14 cellular contexts compared by ENCODE assay signal in the genomic region with DNA sequence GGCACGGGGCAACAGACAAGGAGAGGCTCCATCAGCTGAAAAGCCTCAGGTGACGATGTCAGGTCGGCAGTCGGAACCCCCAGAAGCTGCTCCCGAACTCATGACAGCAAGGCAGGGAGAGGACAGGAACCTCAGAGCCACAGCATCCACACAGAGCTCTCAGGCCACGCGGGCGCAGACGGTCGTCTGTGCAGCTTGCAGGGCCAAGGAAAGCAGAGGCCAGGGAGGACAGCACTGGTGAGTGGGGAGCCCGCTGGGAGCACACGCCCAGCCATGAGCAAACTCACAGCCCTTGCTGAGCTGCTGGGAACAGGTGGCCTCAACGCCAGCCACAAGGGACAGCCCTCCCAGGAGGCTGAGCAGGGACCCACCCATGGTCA.
DNase-seq lines count a peak whose midpoint lies in the region; ATAC-seq and TF ChIP-seq lines count a peak whose summit lies in the region.
"Had no signal": no experiment of that assay in that cellular context is flagged by ENCODE, and none has a peak within 500 bp of the region (broad histone marks: within the 10 kb centered on the region; RNA-seq: fewer than 3 reads in every experiment).

No MANE protein-coding gene starts in this region.

- no peak overlapping the region for H2BK20ac ChIP-seq in H9 (ENCODE audit: low read depth, low read length, poor library complexity, severe bottlenecking)

- H3K27ac ChIP-seq in BLaER1 treated with 17β-estradiol and CSF1 and Interleukin-3, amounts not matched to agents 10 nM and 100 nM = no peak overlapping the region
- H3K27ac ChIP-seq in H9 (ENCODE audit: insufficient read length, low read depth, low read length) (no peak overlapping the region), endodermal cell (ENCODE audit: low read depth, low read length) (no peak overlapping the region), neural progenitor cell (no peak overlapping the region)
- H3K27ac ChIP-seq: C4-2B had no signal

- H3K79me1 ChIP-seq in H9 (ENCODE audit: insufficient read depth, low read depth, low read length, poor library complexity, severe bottlenecking) = no peaks in the 10 kb centered on the region

- no peak overlapping the region for H3K23ac ChIP-seq in H9 (ENCODE audit: insufficient read length, low read depth, low read length)

- H4K8ac ChIP-seq in H9 (replicated peaks; ENCODE audit: insufficient read length, low read depth, low read length) = no peak overlapping the region

- H3K27me3 ChIP-seq in BLaER1 treated with 17β-estradiol and CSF1 and Interleukin-3, amounts not matched to agents 10 nM and 100 nM = peaks cover 0 to 16% (median 0%) of the 10 kb centered on the region in 11 experiments; a peak in 7 of 22 replicates
- H3K27me3 ChIP-seq in H9 (ENCODE audit: insufficient read depth, low read length) (no peaks in the 10 kb centered on the region), endodermal cell (ENCODE audit: control insufficient read depth, insufficient read depth, low read length, poor library complexity, severe bottlenecking) (no peaks in the 10 kb centered on the region), neural progenitor cell (no peaks in the 10 kb centered on the region)

- no peak overlapping the region for H3K4ac ChIP-seq in H9 (ENCODE audit: low read depth, low read length)

- H2BK15ac ChIP-seq in H9 (ENCODE audit: low read depth, low read length) = no peak overlapping the region

- H3K4me2 ChIP-seq in BLaER1 treated with 17β-estradiol and CSF1 and Interleukin-3, amounts not matched to agents 10 nM and 100 nM = peak overlapping the region in 9 of 11 experiments; percentile 28 to 56 (median 44); a peak in 16 of 22 replicates
- H3K4me2 ChIP-seq in H9 (ENCODE audit: insufficient read depth, insufficient read length, low read length) (no peak overlapping the region), neural progenitor cell (no peak overlapping the region)

- H3K36me3 Mint-ChIP-seq in H9 (ENCODE audit: insufficient read depth in 1 of 3, low read depth in 3 of 3) (peaks cover 20 to 29% (median 23%) of the 10 kb centered on the region in 3 experiments), endodermal cell (ENCODE audit: low read depth) (peaks cover 35% of the 10 kb centered on the region), neural progenitor cell (peaks cover 18% of the 10 kb centered on the region)

- H3K27ac Mint-ChIP-seq in H9 = peak overlapping the region; percentile 30 to 93 (median 45); a peak in 6 of 7 replicates
- H3K27ac Mint-ChIP-seq in endodermal cell = peak overlapping the region; percentile 15
- H3K27ac Mint-ChIP-seq in neural progenitor cell = peak overlapping the region; percentile 70

- no peaks in the 10 kb centered on the region for H3K23me2 ChIP-seq in H9 (ENCODE audit: insufficient read length, low read depth, low read length, poor library complexity, severe bottlenecking)

- peaks cover 53 to 94% (median 68%) of the 10 kb centered on the region in 11 experiments for H4K20me1 ChIP-seq in BLaER1 treated with 17β-estradiol and CSF1 and Interleukin-3, amounts not matched to agents 10 nM and 100 nM
- H4K20me1 ChIP-seq in H9 (ENCODE audit: control insufficient read depth, insufficient read depth, insufficient read length) (no peaks in the 10 kb centered on the region), neural progenitor cell (ENCODE audit: low read depth) (no peaks in the 10 kb centered on the region)

- H3K14ac ChIP-seq in H9 (ENCODE audit: insufficient read depth, low read length) = no peak overlapping the region

- no peak overlapping the region for H2BK120ac ChIP-seq in H9 (ENCODE audit: low read depth, low read length, poor library complexity, severe bottlenecking)

- no peak overlapping the region for H2AK5ac ChIP-seq in H9 (ENCODE audit: insufficient read length, low read length)

- no peak overlapping the region for H3K18ac ChIP-seq in H9 (ENCODE audit: insufficient read length, low read depth, low read length)

- no peaks in the 10 kb centered on the region; a peak in 1 of 4 replicates for H3K4me1 Mint-ChIP-seq in H9
- no peaks in the 10 kb centered on the region for H3K4me1 Mint-ChIP-seq in endodermal cell
- H3K4me1 Mint-ChIP-seq in neural progenitor cell = peaks cover 21% of the 10 kb centered on the region

- peaks cover 26 to 64% (median 58%) of the 10 kb centered on the region in 10 experiments for H3K4me1 ChIP-seq in BLaER1 treated with 17β-estradiol and CSF1 and Interleukin-3, amounts not matched to agents 10 nM and 100 nM
- H3K4me1 ChIP-seq in H9 (ENCODE audit: insufficient read depth, low read length) (no peaks in the 10 kb centered on the region), endodermal cell (ENCODE audit: control insufficient read depth, insufficient read depth, low read length) (no peaks in the 10 kb centered on the region), neural progenitor cell (no peaks in the 10 kb centered on the region)

- no peak overlapping the region for H4K5ac ChIP-seq in H9 (ENCODE audit: insufficient read length, low read depth, low read length)

- peaks cover 0 to 6% (median 0%) of the 10 kb centered on the region in 11 experiments; a peak in 3 of 22 replicates for H3K9me3 ChIP-seq in BLaER1 treated with 17β-estradiol and CSF1 and Interleukin-3, amounts not matched to agents 10 nM and 100 nM (replicated peaks in 1 of 11)
- no peaks in the 10 kb centered on the region for H3K9me3 ChIP-seq in H9 (ENCODE audit: control insufficient read depth, low read depth, low read length)
- H3K9me3 ChIP-seq in endodermal cell (ENCODE audit: control insufficient read depth, low read length) = no peaks in the 10 kb centered on the region
- H3K9me3 ChIP-seq in neural progenitor cell (ENCODE audit: low read depth) = no peaks in the 10 kb centered on the region

- no CpG with 5 or more reads among the region's 13 CpGs for whole genome bisulfite sequencing in H9 (ENCODE audit: extremely low coverage, insufficient read length, low lambda C conversion rate)
- WGBS in endodermal cell (ENCODE audit: insufficient coverage in 1 of 2, insufficient read length in 1 of 2), 2 experiments = 92 to 94% methylated on average over 10 to 13 of the region's 13 CpGs

- H3K4me3 Mint-ChIP-seq in H9 (no peak overlapping the region), endodermal cell (no peak overlapping the region), neural progenitor cell (no peak overlapping the region)

- H3T11ph ChIP-seq in H9 (ENCODE audit: low read length) = no peak overlapping the region

- no peak for ATAC-seq in HG03457 (IDR thresholded peaks at IDR 0.05; ENCODE audit: unreplicated experiment)
- ATAC-seq: Right ventricle myocardium inferior had no signal

- TF ChIP-seq CTCF in H9 (conservative IDR thresholded peaks at IDR 0.05) (no peak), endodermal cell (conservative IDR thresholded peaks at IDR 0.05) (no peak), neural progenitor cell (IDR thresholded peaks at IDR 0.05) (no peak)

- H2BK12ac ChIP-seq in H9 (ENCODE audit: insufficient read length, low read depth, low read length) = no peak overlapping the region

- no peaks in the 10 kb centered on the region for H3F3A ChIP-seq in neural progenitor cell (ENCODE audit: low read depth)

- no peak overlapping the region for H2BK5ac ChIP-seq in H9 (ENCODE audit: insufficient read length, low read length)

- DNase-seq in H9 = no peak
- DNase-seq in endodermal cell = no peak
- DNase-seq in neural progenitor cell (ENCODE audit: low spot score) = no peak
- DNase-seq in ureter (ENCODE audit: low spot score) = no peak
- no peak for DNase-seq in UCSD-AML1 (lab: John Stamatoyannopoulos, UW; ENCODE audit: unreplicated experiment)
- DNase-seq: DMS79, HCEC 1CT, NCI-H1105, NCI-H1694, NCI-H774 had no signal

- no peak overlapping the region for H3K56ac ChIP-seq in H9 (ENCODE audit: insufficient read length, low read depth, low read length)

- H3K4me3 ChIP-seq in BLaER1 treated with 17β-estradiol and CSF1 and Interleukin-3, amounts not matched to agents 10 nM and 100 nM = no peak overlapping the region
- H3K4me3 ChIP-seq in endodermal cell (ENCODE audit: low read length) (no peak overlapping the region), neural progenitor cell (no peak overlapping the region)

- no peak overlapping the region for H2AFZ ChIP-seq in H9 (ENCODE audit: low read length)
- no peak overlapping the region for H2AFZ ChIP-seq in neural progenitor cell (replicated peaks)

- H3K9me3 Mint-ChIP-seq in H9 (peaks cover 3% of the 10 kb centered on the region in 2 experiments; a peak in 3 of 5 replicates), endodermal cell (peaks cover 2% of the 10 kb centered on the region), neural progenitor cell (no peaks in the 10 kb centered on the region)

- 0 out of 22 replicates have a peak overlapping the region, but pooled peaks of 1 of the 11 experiments have one; percentile 23 for H3K9ac ChIP-seq in BLaER1 treated with 17β-estradiol and CSF1 and Interleukin-3, amounts not matched to agents 10 nM and 100 nM
- H3K9ac ChIP-seq in H9 (ENCODE audit: extremely low read depth, insufficient read length, low read length) = no peak overlapping the region
- no peak overlapping the region for H3K9ac ChIP-seq in endodermal cell (ENCODE audit: extremely low read depth, low read length, poor library complexity, severe bottlenecking)
- H3K9ac ChIP-seq in neural progenitor cell = no peak overlapping the region

- H3K27me3 Mint-ChIP-seq in H9 (ENCODE audit: low read depth) (no peaks in the 10 kb centered on the region), endodermal cell (ENCODE audit: insufficient read depth) (no peaks in the 10 kb centered on the region), neural progenitor cell (ENCODE audit: insufficient read depth, low read depth) (peaks cover 2% of the 10 kb centered on the region)

- peaks cover 14 to 51% (median 34%) of the 10 kb centered on the region in 11 experiments; a peak in 21 of 22 replicates for H3K36me3 ChIP-seq in BLaER1 treated with 17β-estradiol and CSF1 and Interleukin-3, amounts not matched to agents 10 nM and 100 nM
- H3K36me3 ChIP-seq in endodermal cell (ENCODE audit: control insufficient read depth, insufficient read depth, low read length) (peaks cover 6% of the 10 kb centered on the region), neural progenitor cell (no peaks in the 10 kb centered on the region)

- no peak overlapping the region for H4K91ac ChIP-seq in H9 (ENCODE audit: insufficient read length, low read depth, low read length)

- H3K79me2 ChIP-seq in H9 (ENCODE audit: insufficient read depth, low read length) = no peaks in the 10 kb centered on the region
- no peaks in the 10 kb centered on the region for H3K79me2 ChIP-seq in neural progenitor cell (ENCODE audit: low read depth)

Comparison
In these comparisons a context has a peak if more than half of its experiments do, and no peak if none do; other contexts are left out.
1. H3K4me2 ChIP-seq: peak in BLaER1 treated with 17β-estradiol and CSF1 and Interleukin-3, amounts not matched to agents 10 nM and 100 nM (9 of 11); none in H9 (single experiment) and neural progenitor cell (single experiment).
2. H3K27ac Mint-ChIP-seq: peak in every context shown above with its lines; median percentile 70 in neural progenitor cell; 45 in H9; 15 in endodermal cell.